ENCODE assay signal across 24 cellular contexts in the genomic region with DNA sequence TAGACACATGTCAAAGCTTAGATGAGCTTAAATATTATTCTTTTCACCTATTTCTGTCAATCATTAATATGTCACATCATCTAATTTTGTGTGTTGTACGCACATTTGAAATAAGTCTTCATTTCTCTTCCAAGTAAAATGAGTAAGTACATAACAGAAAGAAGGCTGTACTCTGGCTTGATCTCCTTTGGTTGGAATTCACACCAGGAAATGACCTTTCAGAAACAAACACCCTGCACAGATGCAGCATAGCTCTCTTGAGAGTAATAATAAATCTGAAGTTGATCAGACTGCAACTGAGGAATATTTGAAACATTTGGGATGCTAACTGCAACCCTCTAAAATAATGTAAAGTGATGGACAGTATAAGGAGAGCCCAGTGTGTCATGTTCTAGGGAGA.
DNase-seq lines count a peak whose midpoint lies in the region; ATAC-seq, FAIRE-seq and TF ChIP-seq lines count a peak whose summit lies in the region.
"Had no signal": no experiment of that assay in that cellular context is flagged by ENCODE, and none has a peak within 500 bp of the region (broad histone marks: within the 10 kb centered on the region; RNA-seq: fewer than 3 reads in every experiment).

No MANE protein-coding gene starts in this region.

- TF ChIP-seq EP300 in A549 (IDR thresholded peaks at IDR 0.05) = no peak

- CTCF ChIA-PET in A549 (lab: Yijun Ruan, JAX) = interaction anchor here (0.6 kb wide), 2 partner anchors 247 to 484 kb away, joined by 3 to 4 read pairs; no protein-coding TSS in a partner anchor

- no peaks in the 10 kb centered on the region for H3K27me3 Mint-ChIP-seq in nephron (ENCODE audit: low read depth)
- H3K27me3 Mint-ChIP-seq in activated CD4-positive, alpha-beta T cell treated with anti-CD3 and anti-CD28 coated beads, Interleukin-2, amount 10 ng/mL, durations not matched to agents 24 days and 14 days = peaks cover 2% of the 10 kb centered on the region
- H3K27me3 Mint-ChIP-seq: progenitor cell of endocrine pancreas had no signal

- no peak overlapping the region for H3K27ac ChIP-seq in A549
- H3K27ac ChIP-seq in heart left ventricle = peak overlapping the region in 1 of 12 donors; percentile 39
- H3K27ac ChIP-seq: foreskin keratinocyte, Peyer's patch, VCaP had no signal

- H3K4me3 ChIP-seq in A549 = no peak overlapping the region
- H3K4me3 ChIP-seq in heart left ventricle = no peak overlapping the region
- H3K4me3 ChIP-seq: mucosa of descending colon, Peyer's patch had no signal

- 33% methylated on average over 1 of the region's 1 CpG for WGBS in A549 (ENCODE audit: missing lambda C conversion rate)
- 37 to 61% (median 44%) methylated on average over 1 of the region's 1 CpG for WGBS in heart left ventricle, 4 donors

- POLR2A ChIA-PET in A549 (lab: Yijun Ruan, JAX) = no interaction called here

- peak overlapping the region; percentile 1 to 12 (median 2) for H3K27ac Mint-ChIP-seq in nephron
- no peak overlapping the region for H3K27ac Mint-ChIP-seq in activated CD4-positive, alpha-beta T cell treated with anti-CD3 and anti-CD28 coated beads, Interleukin-2, amount 10 ng/mL, durations not matched to agents 24 days and 14 days
- H3K27ac Mint-ChIP-seq: activated T-helper 1 cell treated with anti-CD3 and anti-CD28 coated beads, Interleukin-12 subunit alpha, Interleukin-12 subunit beta, Interleukin-2, Interleukin-4 antibody, amounts not matched to agents 30 ng/mL and 10 ng/mL and 1 ng/mL, durations not matched to agents 14 hours and 24 hours and 36 hours; progenitor cell of endocrine pancreas; type B pancreatic cell had no signal

- no peak for ATAC-seq in A549
- ATAC-seq in heart left ventricle = peak in 3 of 4 donors; percentile 41 to 70 (median 61)
- no peak for ATAC-seq in HG02759 (IDR thresholded peaks at IDR 0.05; ENCODE audit: unreplicated experiment)
- ATAC-seq: foreskin keratinocyte, mucosa of descending colon had no signal

- TF ChIP-seq RAD21 in A549 (conservative IDR thresholded peaks at IDR 0.05 in 1 of 2, IDR thresholded peaks at IDR 0.05 in 1 of 2) = no peak

- H3K4me3 Mint-ChIP-seq in nephron = no peak overlapping the region
- H3K4me3 Mint-ChIP-seq in activated CD4-positive, alpha-beta T cell treated with anti-CD3 and anti-CD28 coated beads, Interleukin-2, amount 10 ng/mL, durations not matched to agents 24 days and 14 days = no peak overlapping the region
- H3K4me3 Mint-ChIP-seq: activated T-helper 1 cell treated with anti-CD3 and anti-CD28 coated beads, Interleukin-12 subunit alpha, Interleukin-12 subunit beta, Interleukin-2, Interleukin-4 antibody, amounts not matched to agents 30 ng/mL and 10 ng/mL and 1 ng/mL, durations not matched to agents 14 hours and 24 hours and 36 hours; type B pancreatic cell had no signal

- no peak for TF ChIP-seq CTCF in A549 (IDR thresholded peaks at IDR 0.05)
- no peak for TF ChIP-seq CTCF in heart left ventricle (IDR thresholded peaks at IDR 0.05)
- no peak for TF ChIP-seq CTCF in nephron (IDR thresholded peaks at IDR 0.05; ENCODE audit: unreplicated experiment in 3 of 3)
- TF ChIP-seq CTCF in GM10266 (IDR thresholded peaks at IDR 0.05; ENCODE audit: control insufficient read depth, insufficient read depth, low read depth, missing control alignments) = no peak

- FAIRE-seq in A549 (lab: Jason Lieb, UNC) = no peak
- FAIRE-seq: GM12891, H1 had no signal

- no peaks in the 10 kb centered on the region for H3K9me3 Mint-ChIP-seq in nephron
- H3K9me3 Mint-ChIP-seq in activated CD4-positive, alpha-beta T cell treated with anti-CD3 and anti-CD28 coated beads, Interleukin-2, amount 10 ng/mL, durations not matched to agents 24 days and 14 days = no peaks in the 10 kb centered on the region
- H3K9me3 Mint-ChIP-seq: type B pancreatic cell had no signal

- H3K4me1 ChIP-seq in A549 = peaks cover 20% of the 10 kb centered on the region
- H3K4me1 ChIP-seq in heart left ventricle = peaks cover 0 to 44% (median 22%) of the 10 kb centered on the region in 12 donors
- H3K4me1 ChIP-seq: Peyer's patch had no signal

- no peaks in the 10 kb centered on the region for H3K9me3 ChIP-seq in A549
- H3K9me3 ChIP-seq in heart left ventricle = no peaks in the 10 kb centered on the region
- H3K9me3 ChIP-seq: mucosa of descending colon, Peyer's patch had no signal

- H3K36me3 ChIP-seq in heart left ventricle = no peaks in the 10 kb centered on the region
- H3K36me3 ChIP-seq: Peyer's patch had no signal

- intact Hi-C loops in heart left ventricle (cut with DNase I) = no loop called here
- intact Hi-C loops in activated CD4-positive, alpha-beta T cell treated with anti-CD3 and anti-CD28 coated beads, Interleukin-2, amount 10 ng/mL, durations not matched to agents 24 days and 14 days (cut with micrococcal nuclease) = no loop called here

- TF ChIP-seq POLR2A in A549 (IDR thresholded peaks at IDR 0.05; ENCODE audit: low read length) (no peak), heart left ventricle (IDR thresholded peaks at IDR 0.05) (no peak)

- peaks cover 34% of the 10 kb centered on the region for H3K4me1 Mint-ChIP-seq in nephron
- peaks cover 3% of the 10 kb centered on the region for H3K4me1 Mint-ChIP-seq in activated CD4-positive, alpha-beta T cell treated with anti-CD3 and anti-CD28 coated beads, Interleukin-2, amount 10 ng/mL, durations not matched to agents 24 days and 14 days

- no peaks in the 10 kb centered on the region for H3K36me3 Mint-ChIP-seq in nephron (ENCODE audit: low read depth)
- no peaks in the 10 kb centered on the region for H3K36me3 Mint-ChIP-seq in activated CD4-positive, alpha-beta T cell treated with anti-CD3 and anti-CD28 coated beads, Interleukin-2, amount 10 ng/mL, durations not matched to agents 24 days and 14 days (ENCODE audit: low read depth)

- H3K4me2 ChIP-seq in A549 = peak overlapping the region; percentile 26; the same call in 2 of the 3 replicates

- H3K27me3 ChIP-seq in heart left ventricle = no peaks in the 10 kb centered on the region
- H3K27me3 ChIP-seq: foreskin keratinocyte, Peyer's patch had no signal

- no peak for DNase-seq in A549 (ENCODE audit: low read depth in 1 of 2, low spot score in 1 of 2)
- peak; percentile 42 for DNase-seq in NCI-H69 (lab: John Stamatoyannopoulos, UW)
- no peak for DNase-seq in heart left ventricle
- no peak for DNase-seq in HCEC 1CT
- no peak for DNase-seq in GM10266 (ENCODE audit: extremely low spot score)
- no peak for DNase-seq in activated CD4-positive, alpha-beta T cell treated with anti-CD3 and anti-CD28 coated beads, Interleukin-2, amount 10 ng/mL, durations not matched to agents 24 days and 14 days
- DNase-seq: activated naive CD4-positive, alpha-beta T cell treated with anti-CD3 and anti-CD28 coated beads, Interleukin-2, amount 50 U/mL, for 16 hours; caudate nucleus; DMS79; foreskin keratinocyte; Kasumi-1; mucosa of descending colon; NCI-H187 treated with DMSO at 0.1 percent for 48 hours; NCI-H524 treated with DMSO at 0.1 percent for 48 hours; Peyer's patch; T-helper 2 cell had no signal

TF ChIP-seq in A549, 52 proteins besides CTCF, POLR2A, EP300 and RAD21 (continues in another document):
- TF ChIP-seq JUN (IDR thresholded peaks at IDR 0.05) = no peak
- TF ChIP-seq MAZ (IDR thresholded peaks at IDR 0.05; ENCODE audit: borderline replicate concordance, low read depth, low read length) = no peak
- TF ChIP-seq JUNB (IDR thresholded peaks at IDR 0.05) = no peak
- TF ChIP-seq NFE2L2 (conservative IDR thresholded peaks at IDR 0.05; ENCODE audit: low read length) = no peak
- TF ChIP-seq RFX5 (IDR thresholded peaks at IDR 0.05) = no peak
- no peak for TF ChIP-seq POLR2AphosphoS2 (conservative IDR thresholded peaks at IDR 0.05; ENCODE audit: low read length)
- no peak for TF ChIP-seq ELK1 (IDR thresholded peaks at IDR 0.05; ENCODE audit: low read depth, low read length)
- TF ChIP-seq SMC3 (IDR thresholded peaks at IDR 0.05) = no peak
- TF ChIP-seq, protein P1, sequence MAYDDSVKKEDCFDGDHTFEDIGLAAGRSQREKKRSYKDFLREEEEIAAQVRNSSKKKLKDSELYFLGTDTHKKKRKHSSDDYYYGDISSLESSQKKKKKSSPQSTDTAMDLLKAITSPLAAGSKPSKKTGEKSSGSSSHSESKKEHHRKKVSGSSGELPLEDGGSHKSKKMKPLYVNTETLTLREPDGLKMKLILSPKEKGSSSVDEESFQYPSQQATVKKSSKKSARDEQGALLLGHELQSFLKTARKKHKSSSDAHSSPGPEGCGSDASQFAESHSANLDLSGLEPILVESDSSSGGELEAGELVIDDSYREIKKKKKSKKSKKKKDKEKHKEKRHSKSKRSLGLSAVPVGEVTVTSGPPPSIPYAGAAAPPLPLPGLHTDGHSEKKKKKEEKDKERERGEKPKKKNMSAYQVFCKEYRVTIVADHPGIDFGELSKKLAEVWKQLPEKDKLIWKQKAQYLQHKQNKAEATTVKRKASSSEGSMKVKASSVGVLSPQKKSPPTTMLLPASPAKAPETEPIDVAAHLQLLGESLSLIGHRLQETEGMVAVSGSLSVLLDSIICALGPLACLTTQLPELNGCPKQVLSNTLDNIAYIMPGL (CRISPR knock-in tag; IDR thresholded peaks at IDR 0.05; ENCODE audit: borderline replicate concordance) = no peak
- TF ChIP-seq CEBPB (IDR thresholded peaks at IDR 0.05) = no peak
- no peak for TF ChIP-seq EHF (CRISPR knock-in tag; IDR thresholded peaks at IDR 0.05)
- no peak for TF ChIP-seq HOXB13 (CRISPR knock-in tag; IDR thresholded peaks at IDR 0.05; ENCODE audit: low read depth)
- no peak for TF ChIP-seq HOXA7 (CRISPR knock-in tag; IDR thresholded peaks at IDR 0.05)
- TF ChIP-seq HDAC2 (IDR thresholded peaks at IDR 0.05) = no peak
- TF ChIP-seq, protein P2, sequence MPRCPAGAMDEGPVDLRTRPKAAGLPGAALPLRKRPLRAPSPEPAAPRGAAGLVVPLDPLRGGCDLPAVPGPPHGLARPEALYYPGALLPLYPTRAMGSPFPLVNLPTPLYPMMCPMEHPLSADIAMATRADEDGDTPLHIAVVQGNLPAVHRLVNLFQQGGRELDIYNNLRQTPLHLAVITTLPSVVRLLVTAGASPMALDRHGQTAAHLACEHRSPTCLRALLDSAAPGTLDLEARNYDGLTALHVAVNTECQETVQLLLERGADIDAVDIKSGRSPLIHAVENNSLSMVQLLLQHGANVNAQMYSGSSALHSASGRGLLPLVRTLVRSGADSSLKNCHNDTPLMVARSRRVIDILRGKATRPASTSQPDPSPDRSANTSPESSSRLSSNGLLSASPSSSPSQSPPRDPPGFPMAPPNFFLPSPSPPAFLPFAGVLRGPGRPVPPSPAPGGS (IDR thresholded peaks at IDR 0.05) = no peak
- TF ChIP-seq ZC3H11A (IDR thresholded peaks at IDR 0.05) = no peak

Comparison
In these comparisons a context has a peak if more than half of its experiments do, and no peak if none do; other contexts are left out.
1. ATAC-seq: peak in heart left ventricle (3 of 4); none in A549 (0 of 2) and HG02759 (single experiment).